Comparison of ENCODE assay signal across 2 cellular contexts in the genomic region with DNA sequence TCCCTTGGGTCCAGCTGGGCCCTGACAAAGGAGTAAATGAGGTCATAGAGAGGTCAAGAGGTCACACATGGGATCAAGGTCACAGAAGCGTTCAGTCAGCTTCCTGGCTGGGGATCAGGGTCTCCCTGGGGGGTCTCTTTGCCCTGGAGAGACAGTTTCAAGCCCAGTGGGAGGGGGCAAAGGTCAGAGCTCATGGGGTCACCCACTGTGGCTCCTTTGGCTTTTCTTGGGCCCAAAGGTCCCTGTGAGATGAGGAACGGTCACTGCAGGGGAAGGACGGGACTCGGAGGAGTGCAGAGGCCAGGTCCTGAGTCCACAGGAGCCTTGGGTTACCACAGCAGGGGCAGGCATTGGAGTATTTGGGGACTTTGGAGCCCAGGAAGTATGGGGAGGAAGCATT.
TF ChIP-seq lines count a peak whose summit lies in the region.

No MANE protein-coding gene starts in this region.

TF ChIP-seq in HepG2, 621 proteins besides CTCF, POLR2A, EP300 and RAD21:
- TF ChIP-seq ZKSCAN5 (CRISPR knock-in tag; IDR thresholded peaks at IDR 0.05) (no peak), JUND (CRISPR knock-in tag; IDR thresholded peaks at IDR 0.05) (no peak), SRY (CRISPR knock-in tag; IDR thresholded peaks at IDR 0.05) (no peak), ZNF431 (CRISPR knock-in tag; IDR thresholded peaks at IDR 0.05; ENCODE audit: borderline replicate concordance, low read depth) (no peak), ZNF10 (CRISPR knock-in tag; IDR thresholded peaks at IDR 0.05; ENCODE audit: borderline replicate concordance, low read depth) (no peak), RBFOX2 (IDR thresholded peaks at IDR 0.05; ENCODE audit: low read depth, low read length) (no peak), GPN1 (CRISPR knock-in tag; IDR thresholded peaks at IDR 0.05; ENCODE audit: borderline replicate concordance) (no peak), CAMTA2 (CRISPR knock-in tag; IDR thresholded peaks at IDR 0.05; ENCODE audit: borderline replicate concordance) (no peak), NR2F1 (CRISPR knock-in tag; IDR thresholded peaks at IDR 0.05) (0 out of 4 replicates have a peak, but pooled peaks of 1 of the 2 experiments have one; percentile 25), ARNTL (CRISPR knock-in tag; IDR thresholded peaks at IDR 0.05) (no peak), NR2F2 (IDR thresholded peaks at IDR 0.05; ENCODE audit: borderline replicate concordance, low read depth) (no peak), NR2F6 (IDR thresholded peaks at IDR 0.05) (0 out of 2 replicates have a peak, but pooled peaks have one; percentile 27), NR2F6 (CRISPR knock-in tag; IDR thresholded peaks at IDR 0.05) (no peak), ZMYM2 (CRISPR knock-in tag; IDR thresholded peaks at IDR 0.05) (no peak), ZBTB42 (CRISPR knock-in tag; IDR thresholded peaks at IDR 0.05) (no peak), SIX4 (CRISPR knock-in tag; IDR thresholded peaks at IDR 0.05) (no peak), KLF15 (CRISPR knock-in tag; IDR thresholded peaks at IDR 0.05; ENCODE audit: borderline replicate concordance) (no peak)
- TF ChIP-seq, protein P1, sequence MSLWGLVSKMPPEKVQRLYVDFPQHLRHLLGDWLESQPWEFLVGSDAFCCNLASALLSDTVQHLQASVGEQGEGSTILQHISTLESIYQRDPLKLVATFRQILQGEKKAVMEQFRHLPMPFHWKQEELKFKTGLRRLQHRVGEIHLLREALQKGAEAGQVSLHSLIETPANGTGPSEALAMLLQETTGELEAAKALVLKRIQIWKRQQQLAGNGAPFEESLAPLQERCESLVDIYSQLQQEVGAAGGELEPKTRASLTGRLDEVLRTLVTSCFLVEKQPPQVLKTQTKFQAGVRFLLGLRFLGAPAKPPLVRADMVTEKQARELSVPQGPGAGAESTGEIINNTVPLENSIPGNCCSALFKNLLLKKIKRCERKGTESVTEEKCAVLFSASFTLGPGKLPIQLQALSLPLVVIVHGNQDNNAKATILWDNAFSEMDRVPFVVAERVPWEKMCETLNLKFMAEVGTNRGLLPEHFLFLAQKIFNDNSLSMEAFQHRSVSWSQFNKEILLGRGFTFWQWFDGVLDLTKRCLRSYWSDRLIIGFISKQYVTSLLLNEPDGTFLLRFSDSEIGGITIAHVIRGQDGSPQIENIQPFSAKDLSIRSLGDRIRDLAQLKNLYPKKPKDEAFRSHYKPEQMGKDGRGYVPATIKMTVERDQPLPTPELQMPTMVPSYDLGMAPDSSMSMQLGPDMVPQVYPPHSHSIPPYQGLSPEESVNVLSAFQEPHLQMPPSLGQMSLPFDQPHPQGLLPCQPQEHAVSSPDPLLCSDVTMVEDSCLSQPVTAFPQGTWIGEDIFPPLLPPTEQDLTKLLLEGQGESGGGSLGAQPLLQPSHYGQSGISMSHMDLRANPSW (CRISPR knock-in tag; IDR thresholded peaks at IDR 0.05; ENCODE audit: borderline replicate concordance): no peak
TF ChIP-seq in HepG2: peak in this region for 2.

TF ChIP-seq in H1, 55 proteins besides CTCF, POLR2A, EP300 and RAD21:
- TF ChIP-seq RFX5 (IDR thresholded peaks at IDR 0.05; ENCODE audit: borderline replicate concordance, low read depth, low read length): no peak
- no peak for TF ChIP-seq GABPA (IDR thresholded peaks at IDR 0.05; ENCODE audit: borderline replicate concordance, insufficient read depth, low read length)
- TF ChIP-seq KDM1A (IDR thresholded peaks at IDR 0.05; ENCODE audit: borderline replicate concordance, low read length): no peak
- TF ChIP-seq CTBP2 (IDR thresholded peaks at IDR 0.05; ENCODE audit: borderline replicate concordance, insufficient read depth, insufficient read length, low read length): no peak
- TF ChIP-seq, protein P2, sequence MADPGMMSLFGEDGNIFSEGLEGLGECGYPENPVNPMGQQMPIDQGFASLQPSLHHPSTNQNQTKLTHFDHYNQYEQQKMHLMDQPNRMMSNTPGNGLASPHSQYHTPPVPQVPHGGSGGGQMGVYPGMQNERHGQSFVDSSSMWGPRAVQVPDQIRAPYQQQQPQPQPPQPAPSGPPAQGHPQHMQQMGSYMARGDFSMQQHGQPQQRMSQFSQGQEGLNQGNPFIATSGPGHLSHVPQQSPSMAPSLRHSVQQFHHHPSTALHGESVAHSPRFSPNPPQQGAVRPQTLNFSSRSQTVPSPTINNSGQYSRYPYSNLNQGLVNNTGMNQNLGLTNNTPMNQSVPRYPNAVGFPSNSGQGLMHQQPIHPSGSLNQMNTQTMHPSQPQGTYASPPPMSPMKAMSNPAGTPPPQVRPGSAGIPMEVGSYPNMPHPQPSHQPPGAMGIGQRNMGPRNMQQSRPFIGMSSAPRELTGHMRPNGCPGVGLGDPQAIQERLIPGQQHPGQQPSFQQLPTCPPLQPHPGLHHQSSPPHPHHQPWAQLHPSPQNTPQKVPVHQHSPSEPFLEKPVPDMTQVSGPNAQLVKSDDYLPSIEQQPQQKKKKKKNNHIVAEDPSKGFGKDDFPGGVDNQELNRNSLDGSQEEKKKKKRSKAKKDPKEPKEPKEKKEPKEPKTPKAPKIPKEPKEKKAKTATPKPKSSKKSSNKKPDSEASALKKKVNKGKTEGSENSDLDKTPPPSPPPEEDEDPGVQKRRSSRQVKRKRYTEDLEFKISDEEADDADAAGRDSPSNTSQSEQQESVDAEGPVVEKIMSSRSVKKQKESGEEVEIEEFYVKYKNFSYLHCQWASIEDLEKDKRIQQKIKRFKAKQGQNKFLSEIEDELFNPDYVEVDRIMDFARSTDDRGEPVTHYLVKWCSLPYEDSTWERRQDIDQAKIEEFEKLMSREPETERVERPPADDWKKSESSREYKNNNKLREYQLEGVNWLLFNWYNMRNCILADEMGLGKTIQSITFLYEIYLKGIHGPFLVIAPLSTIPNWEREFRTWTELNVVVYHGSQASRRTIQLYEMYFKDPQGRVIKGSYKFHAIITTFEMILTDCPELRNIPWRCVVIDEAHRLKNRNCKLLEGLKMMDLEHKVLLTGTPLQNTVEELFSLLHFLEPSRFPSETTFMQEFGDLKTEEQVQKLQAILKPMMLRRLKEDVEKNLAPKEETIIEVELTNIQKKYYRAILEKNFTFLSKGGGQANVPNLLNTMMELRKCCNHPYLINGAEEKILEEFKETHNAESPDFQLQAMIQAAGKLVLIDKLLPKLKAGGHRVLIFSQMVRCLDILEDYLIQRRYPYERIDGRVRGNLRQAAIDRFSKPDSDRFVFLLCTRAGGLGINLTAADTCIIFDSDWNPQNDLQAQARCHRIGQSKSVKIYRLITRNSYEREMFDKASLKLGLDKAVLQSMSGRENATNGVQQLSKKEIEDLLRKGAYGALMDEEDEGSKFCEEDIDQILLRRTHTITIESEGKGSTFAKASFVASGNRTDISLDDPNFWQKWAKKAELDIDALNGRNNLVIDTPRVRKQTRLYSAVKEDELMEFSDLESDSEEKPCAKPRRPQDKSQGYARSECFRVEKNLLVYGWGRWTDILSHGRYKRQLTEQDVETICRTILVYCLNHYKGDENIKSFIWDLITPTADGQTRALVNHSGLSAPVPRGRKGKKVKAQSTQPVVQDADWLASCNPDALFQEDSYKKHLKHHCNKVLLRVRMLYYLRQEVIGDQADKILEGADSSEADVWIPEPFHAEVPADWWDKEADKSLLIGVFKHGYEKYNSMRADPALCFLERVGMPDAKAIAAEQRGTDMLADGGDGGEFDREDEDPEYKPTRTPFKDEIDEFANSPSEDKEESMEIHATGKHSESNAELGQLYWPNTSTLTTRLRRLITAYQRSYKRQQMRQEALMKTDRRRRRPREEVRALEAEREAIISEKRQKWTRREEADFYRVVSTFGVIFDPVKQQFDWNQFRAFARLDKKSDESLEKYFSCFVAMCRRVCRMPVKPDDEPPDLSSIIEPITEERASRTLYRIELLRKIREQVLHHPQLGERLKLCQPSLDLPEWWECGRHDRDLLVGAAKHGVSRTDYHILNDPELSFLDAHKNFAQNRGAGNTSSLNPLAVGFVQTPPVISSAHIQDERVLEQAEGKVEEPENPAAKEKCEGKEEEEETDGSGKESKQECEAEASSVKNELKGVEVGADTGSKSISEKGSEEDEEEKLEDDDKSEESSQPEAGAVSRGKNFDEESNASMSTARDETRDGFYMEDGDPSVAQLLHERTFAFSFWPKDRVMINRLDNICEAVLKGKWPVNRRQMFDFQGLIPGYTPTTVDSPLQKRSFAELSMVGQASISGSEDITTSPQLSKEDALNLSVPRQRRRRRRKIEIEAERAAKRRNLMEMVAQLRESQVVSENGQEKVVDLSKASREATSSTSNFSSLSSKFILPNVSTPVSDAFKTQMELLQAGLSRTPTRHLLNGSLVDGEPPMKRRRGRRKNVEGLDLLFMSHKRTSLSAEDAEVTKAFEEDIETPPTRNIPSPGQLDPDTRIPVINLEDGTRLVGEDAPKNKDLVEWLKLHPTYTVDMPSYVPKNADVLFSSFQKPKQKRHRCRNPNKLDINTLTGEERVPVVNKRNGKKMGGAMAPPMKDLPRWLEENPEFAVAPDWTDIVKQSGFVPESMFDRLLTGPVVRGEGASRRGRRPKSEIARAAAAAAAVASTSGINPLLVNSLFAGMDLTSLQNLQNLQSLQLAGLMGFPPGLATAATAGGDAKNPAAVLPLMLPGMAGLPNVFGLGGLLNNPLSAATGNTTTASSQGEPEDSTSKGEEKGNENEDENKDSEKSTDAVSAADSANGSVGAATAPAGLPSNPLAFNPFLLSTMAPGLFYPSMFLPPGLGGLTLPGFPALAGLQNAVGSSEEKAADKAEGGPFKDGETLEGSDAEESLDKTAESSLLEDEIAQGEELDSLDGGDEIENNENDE (IDR thresholded peaks at IDR 0.05; ENCODE audit: insufficient replicate concordance, low read length): no peak
- TF ChIP-seq TAF7 (optimal IDR thresholded peaks at IDR 0.05; ENCODE audit: borderline replicate concordance, low read depth, low read length): no peak
- no peak for TF ChIP-seq BACH1 (IDR thresholded peaks at IDR 0.05; ENCODE audit: low read length)
- TF ChIP-seq, protein P3, sequence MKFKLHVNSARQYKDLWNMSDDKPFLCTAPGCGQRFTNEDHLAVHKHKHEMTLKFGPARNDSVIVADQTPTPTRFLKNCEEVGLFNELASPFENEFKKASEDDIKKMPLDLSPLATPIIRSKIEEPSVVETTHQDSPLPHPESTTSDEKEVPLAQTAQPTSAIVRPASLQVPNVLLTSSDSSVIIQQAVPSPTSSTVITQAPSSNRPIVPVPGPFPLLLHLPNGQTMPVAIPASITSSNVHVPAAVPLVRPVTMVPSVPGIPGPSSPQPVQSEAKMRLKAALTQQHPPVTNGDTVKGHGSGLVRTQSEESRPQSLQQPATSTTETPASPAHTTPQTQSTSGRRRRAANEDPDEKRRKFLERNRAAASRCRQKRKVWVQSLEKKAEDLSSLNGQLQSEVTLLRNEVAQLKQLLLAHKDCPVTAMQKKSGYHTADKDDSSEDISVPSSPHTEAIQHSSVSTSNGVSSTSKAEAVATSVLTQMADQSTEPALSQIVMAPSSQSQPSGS (IDR thresholded peaks at IDR 0.05; ENCODE audit: low read length): no peak
- TF ChIP-seq KDM4A (IDR thresholded peaks at IDR 0.05; ENCODE audit: low read depth, low read length, severe bottlenecking): no peak
- no peak for TF ChIP-seq SAP30 (IDR thresholded peaks at IDR 0.05; ENCODE audit: insufficient read depth, insufficient replicate concordance, low read length)
- TF ChIP-seq SP2 (IDR thresholded peaks at IDR 0.05; ENCODE audit: low read length): no peak
- no peak for TF ChIP-seq NRF1 (IDR thresholded peaks at IDR 0.05; ENCODE audit: low read depth, low read length)
- TF ChIP-seq SIX5 (IDR thresholded peaks at IDR 0.05; ENCODE audit: low read depth, low read length): no peak
- no peak for TF ChIP-seq SIRT6 (IDR thresholded peaks at IDR 0.05; ENCODE audit: low read length)
- TF ChIP-seq HDAC6 (IDR thresholded peaks at IDR 0.05; ENCODE audit: low read depth, low read length): no peak
- TF ChIP-seq TBP (IDR thresholded peaks at IDR 0.05; ENCODE audit: low read depth, low read length): no peak
- TF ChIP-seq RXRA (IDR thresholded peaks at IDR 0.05; ENCODE audit: insufficient read depth, low read depth, low read length): no peak
- no peak for TF ChIP-seq RBBP5 (IDR thresholded peaks at IDR 0.05; ENCODE audit: borderline replicate concordance, low read depth, low read length)
TF ChIP-seq in H1: peak in this region for 0.
